In genomic region chr4:109432203-109432602, GRCh38 we compare ENCODE assay signal across 10 cellular contexts. TPM values are rescaled to one million over a fixed set of nuclear protein-coding genes. Genes with fewer than 3 reads are reported as not detected.
DNase-seq lines count a peak whose midpoint lies in the region; ATAC-seq and TF ChIP-seq lines count a peak whose summit lies in the region.
"Had no signal": no experiment of that assay in that cellular context is flagged by ENCODE, and none has a peak within 500 bp of the region (broad histone marks: within the 10 kb centered on the region; RNA-seq: fewer than 3 reads in every experiment).

No MANE protein-coding gene starts in this region.

- H3K4me3 ChIP-seq in stomach = peak overlapping the region in 1 of 4 donors; percentile 97

- peaks cover 12% of the 10 kb centered on the region for H3K36me3 Mint-ChIP-seq in activated CD4-positive, alpha-beta T cell treated with anti-CD3 and anti-CD28 coated beads, Interleukin-2, amount 10 ng/mL, durations not matched to agents 7 days and 5 days (ENCODE audit: low read depth)
- H3K36me3 Mint-ChIP-seq in T-cell (peaks cover 10% of the 10 kb centered on the region), glutamatergic neuron (ENCODE audit: unreplicated experiment) (peaks cover 3% of the 10 kb centered on the region)

- no peak for DNase-seq in activated CD4-positive, alpha-beta T cell treated with anti-CD3 and anti-CD28 coated beads, Interleukin-2, amount 10 ng/mL, durations not matched to agents 7 days and 5 days
- DNase-seq in activated CD4-positive, alpha-beta T cell treated with anti-CD3 and anti-CD28 coated beads for 1 hour = no peak
- DNase-seq in T-cell (no peak), glutamatergic neuron (no peak), stomach (no peak), Kasumi-1 (lab: John Stamatoyannopoulos, UW) (no peak), germinal center (ENCODE audit: low spot score) (no peak)
- DNase-seq: activated CD8-positive, alpha-beta memory T cell treated with anti-CD3 and anti-CD28 coated beads, Interleukin-2, amount 50 U/mL, for 48 hours; NCI-H524 treated with DMSO at 0.1 percent for 48 hours had no signal

- no peaks in the 10 kb centered on the region for H3K27me3 ChIP-seq in stomach

- H3K9me3 Mint-ChIP-seq in activated CD4-positive, alpha-beta T cell treated with anti-CD3 and anti-CD28 coated beads, Interleukin-2, amount 10 ng/mL, durations not matched to agents 7 days and 5 days = no peaks in the 10 kb centered on the region
- H3K9me3 Mint-ChIP-seq in T-cell (no peaks in the 10 kb centered on the region), glutamatergic neuron (ENCODE audit: unreplicated experiment) (peaks cover 1% of the 10 kb centered on the region)

- intact Hi-C loops in stomach (cut with DNase I; ENCODE audit: low total_unique reads) = loop anchor here (5.0 kb wide), 1 partner anchor 395 kb away; the partner anchor contains the start of gene RRH

- CTCF ChIA-PET in activated CD4-positive, alpha-beta T cell treated with anti-CD3 and anti-CD28 coated beads, Interleukin-2, amount 10 ng/mL, durations not matched to agents 7 days and 5 days (lab: Charles Lee) = interaction anchor here (0.7 to 1.7 kb wide), 5 partner anchors 98 to 578 kb away, joined by 3 to 8 read pairs (median 3); no protein-coding TSS in a partner anchor
- CTCF ChIA-PET in T-cell (lab: Charles Lee) = interaction anchor here (0.6 to 3.1 kb wide), 10 partner anchors 131 to 394 kb away, joined by 3 to 10 read pairs (median 4); partner anchors contain the start of gene PLA2G12A (in 1 of the 2)

- peaks cover 0 to 6% (median 0%) of the 10 kb centered on the region in 4 donors for H3K36me3 ChIP-seq in stomach

- peak overlapping the region; percentile 82 for H3K4me3 Mint-ChIP-seq in activated CD4-positive, alpha-beta T cell treated with anti-CD3 and anti-CD28 coated beads, Interleukin-2, amount 10 ng/mL, durations not matched to agents 7 days and 5 days
- H3K4me3 Mint-ChIP-seq in T-cell (peak overlapping the region; percentile 77 to 82 (median 79)), glutamatergic neuron (ENCODE audit: unreplicated experiment) (peak overlapping the region; percentile 90)

- peak overlapping the region in 3 of 5 donors; percentile 94 to 99 (median 96) for H3K27ac ChIP-seq in stomach

- no peaks in the 10 kb centered on the region for H3K9me3 ChIP-seq in stomach

- H3K27me3 Mint-ChIP-seq in activated CD4-positive, alpha-beta T cell treated with anti-CD3 and anti-CD28 coated beads, Interleukin-2, amount 10 ng/mL, durations not matched to agents 7 days and 5 days = no peaks in the 10 kb centered on the region
- H3K27me3 Mint-ChIP-seq in T-cell (no peaks in the 10 kb centered on the region), glutamatergic neuron (ENCODE audit: unreplicated experiment) (peaks cover 9% of the 10 kb centered on the region)

- H3K27ac Mint-ChIP-seq in activated CD4-positive, alpha-beta T cell treated with anti-CD3 and anti-CD28 coated beads, Interleukin-2, amount 10 ng/mL, durations not matched to agents 7 days and 5 days = peak overlapping the region; percentile 91
- H3K27ac Mint-ChIP-seq in T-cell (peak overlapping the region in 1 of 2 donors; percentile 92), glutamatergic neuron (ENCODE audit: unreplicated experiment) (peak overlapping the region; percentile 90)

- whole genome bisulfite sequencing in stomach, 5 donors = 68 to 91% (median 82%) methylated on average over 1 of the region's 1 CpG

- TF ChIP-seq CTCF in glutamatergic neuron (IDR thresholded peaks at IDR 0.05; ENCODE audit: partially characterized antibody, unreplicated experiment) (no peak), stomach (IDR thresholded peaks at IDR 0.05) (no peak)

- TF ChIP-seq EP300 in stomach (IDR thresholded peaks at IDR 0.05) = no peak

- POLR2A ChIA-PET in activated CD4-positive, alpha-beta T cell treated with anti-CD3 and anti-CD28 coated beads, Interleukin-2, amount 10 ng/mL, durations not matched to agents 7 days and 5 days (lab: Charles Lee) = no interaction called here
- POLR2A ChIA-PET in T-cell (lab: Charles Lee) = interaction anchor here in 1 of 2 donors (0.6 kb wide), 1 partner anchor 130 kb away, joined by 3 read pairs; no protein-coding TSS in a partner anchor

- no peak for TF ChIP-seq POLR2A in stomach (IDR thresholded peaks at IDR 0.05)

- H3K4me1 ChIP-seq in stomach = peaks cover 26 to 45% (median 39%) of the 10 kb centered on the region in 4 donors

- peaks cover 46% of the 10 kb centered on the region for H3K4me1 Mint-ChIP-seq in activated CD4-positive, alpha-beta T cell treated with anti-CD3 and anti-CD28 coated beads, Interleukin-2, amount 10 ng/mL, durations not matched to agents 7 days and 5 days
- peaks cover 40 to 41% (median 41%) of the 10 kb centered on the region in 3 donors for H3K4me1 Mint-ChIP-seq in T-cell
- H3K4me1 Mint-ChIP-seq in glutamatergic neuron (ENCODE audit: low read depth, unreplicated experiment) = peaks cover 19% of the 10 kb centered on the region

- no peak for ATAC-seq in T-cell (replicated peaks in 1 of 4)
- ATAC-seq in GM19463 (IDR thresholded peaks at IDR 0.05; ENCODE audit: unreplicated experiment) = no peak

RNA-seq across cellular contexts. Expression of gene SEC24B, which starts 1.4 kb away (rescaled TPM):
- total RNA-seq in activated CD4-positive, alpha-beta T cell treated with anti-CD3 and anti-CD28 coated beads, Interleukin-2, amount 10 ng/mL, durations not matched to agents 7 days and 5 days = 10 to 100 TPM; 24.9 to 31.3 TPM
- 10 to 100 TPM; 28.8 to 38.6 (median 32.6) TPM for total RNA-seq in T-cell
- total RNA-seq in glutamatergic neuron (ENCODE audit: unreplicated experiment) = 27.6 TPM
- 10 to 100 TPM in 4 of 5 donors, 1 to 10 TPM in 1; 2.3 to 56.0 (median 26.3) TPM for total RNA-seq in stomach
- polyA plus RNA-seq in stomach = 10 to 100 TPM in 1 of 3 donors, 1 to 10 TPM in 2; 5.4 to 10.2 (median 6.3) TPM
